ENCODE assay signal across 16 cellular contexts in the genomic region with DNA sequence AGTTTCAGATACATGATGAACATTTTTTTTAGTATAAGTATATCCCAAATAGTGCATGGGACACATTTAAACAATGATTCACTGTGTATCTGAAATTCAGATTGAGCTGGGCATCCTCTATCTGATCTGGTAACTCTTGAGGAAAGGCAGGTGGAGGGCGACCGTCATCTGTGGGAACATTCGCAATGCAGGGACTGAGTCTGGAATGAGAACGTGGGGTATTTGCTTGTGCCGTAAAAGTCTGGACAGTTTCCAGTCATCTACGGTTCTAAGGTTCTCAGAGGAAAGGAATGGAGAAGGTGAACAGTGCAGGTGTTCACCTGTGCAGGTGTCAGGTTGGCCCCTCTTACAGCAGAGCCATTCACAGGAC. TPM values are rescaled to one million over a fixed set of nuclear protein-coding genes. Genes with fewer than 3 reads are reported as not detected.
DNase-seq lines count a peak whose midpoint lies in the region; ATAC-seq and TF ChIP-seq lines count a peak whose summit lies in the region.
"Had no signal": no experiment of that assay in that cellular context is flagged by ENCODE, and none has a peak within 500 bp of the region (broad histone marks: within the 10 kb centered on the region; RNA-seq: fewer than 3 reads in every experiment).

No MANE protein-coding gene starts in this region.

- H4K8ac ChIP-seq in mesenchymal stem cell (ENCODE audit: low read length) = no peak overlapping the region
- no peak overlapping the region for H4K8ac ChIP-seq in trophoblast cell (ENCODE audit: low read depth, low read length)

- TF ChIP-seq POLR2A in upper lobe of left lung (IDR thresholded peaks at IDR 0.05) = no peak

- H3K27ac ChIP-seq in WERI-Rb-1 (0 out of 2 replicates have a peak overlapping the region, but pooled peaks have one; percentile 21), mesenchymal stem cell (ENCODE audit: low read length, poor library complexity, severe bottlenecking) (peak overlapping the region; percentile 59), trophoblast cell (ENCODE audit: low read depth, low read length) (no peak overlapping the region), upper lobe of left lung (no peak overlapping the region), heart right ventricle (no peak overlapping the region)
- H3K27ac ChIP-seq: 22Rv1, GM23248 had no signal

- H3K27me3 ChIP-seq in WERI-Rb-1 (ENCODE audit: insufficient read depth, low read depth, severe bottlenecking) (no peaks in the 10 kb centered on the region), mesenchymal stem cell (ENCODE audit: control insufficient read depth in 1 of 2, insufficient read depth in 1 of 2, low read length in 2 of 2) (peaks cover 0 to 62% of the 10 kb centered on the region in 2 experiments), trophoblast cell (ENCODE audit: insufficient read depth, low read length) (no peaks in the 10 kb centered on the region), upper lobe of left lung (no peaks in the 10 kb centered on the region), heart right ventricle (peaks cover 0 to 63% (median 5%) of the 10 kb centered on the region in 7 donors)

- H3K79me1 ChIP-seq in mesenchymal stem cell (replicated peaks; ENCODE audit: low read length, poor library complexity, severe bottlenecking) (no peaks in the 10 kb centered on the region), trophoblast cell (ENCODE audit: low read length) (peaks cover 2% of the 10 kb centered on the region)

- H4K91ac ChIP-seq in mesenchymal stem cell (ENCODE audit: low read length) (no peak overlapping the region), trophoblast cell (ENCODE audit: low read depth, low read length) (no peak overlapping the region)

- peak; percentile 27 for DNase-seq in NCI-H2029 treated with DMSO at 0.1 percent for 48 hours (lab: John Stamatoyannopoulos, UW)
- no peak for DNase-seq in NCI-H2029 (lab: John Stamatoyannopoulos, UW)
- no peak for DNase-seq in WERI-Rb-1
- DNase-seq in mesenchymal stem cell = no peak
- DNase-seq in trophoblast cell = peak; percentile 46 to 58
- DNase-seq in upper lobe of left lung = no peak
- no peak for DNase-seq in activated CD4-positive, alpha-beta T cell treated with anti-CD3 and anti-CD28 coated beads for 48 hours
- DNase-seq in heart right ventricle = no peak
- DNase-seq: Calu3; CD4-positive, alpha-beta T cell; DMS 273 treated with DMSO at 0.1 percent for 48 hours; EL; GF-D8; GM23248 had no signal

- no peak overlapping the region for H3K9ac ChIP-seq in mesenchymal stem cell (ENCODE audit: low read length)
- no peak overlapping the region for H3K9ac ChIP-seq in trophoblast cell (ENCODE audit: low read length)
- H3K9ac ChIP-seq: GM23248 had no signal

- H2AFZ ChIP-seq in mesenchymal stem cell (ENCODE audit: low read depth, low read length) (no peak overlapping the region), trophoblast cell (ENCODE audit: insufficient read depth, low read length, poor library complexity) (no peak overlapping the region)
- H2AFZ ChIP-seq: GM23248 had no signal

- H3K14ac ChIP-seq in mesenchymal stem cell (ENCODE audit: low read length in 2 of 2) (no peak overlapping the region), trophoblast cell (ENCODE audit: low read length) (no peak overlapping the region)

- intact Hi-C loops in heart right ventricle (cut with DNase I) = loop anchor here in 1 of 10 donors (10.0 kb wide), 1 partner anchor 418 kb away; no protein-coding TSS in a partner anchor

- no peak overlapping the region for H3K18ac ChIP-seq in mesenchymal stem cell (ENCODE audit: low read depth in 1 of 2, low read length in 2 of 2)
- H3K18ac ChIP-seq in trophoblast cell (ENCODE audit: low read length) = no peak overlapping the region

- TF ChIP-seq CTCF in WERI-Rb-1 (IDR thresholded peaks at IDR 0.05; ENCODE audit: low read depth, low read length) = no peak
- no peak for TF ChIP-seq CTCF in upper lobe of left lung (IDR thresholded peaks at IDR 0.05)
- no peak for TF ChIP-seq CTCF in heart right ventricle (IDR thresholded peaks at IDR 0.05)

- peaks cover 25% of the 10 kb centered on the region for H3K4me1 ChIP-seq in mesenchymal stem cell (ENCODE audit: control insufficient read depth, insufficient read depth, low read depth, low read length)
- H3K4me1 ChIP-seq in trophoblast cell (ENCODE audit: control insufficient read depth in 1 of 2, insufficient read depth in 2 of 2, low read length in 2 of 2) = peaks cover 6 to 13% of the 10 kb centered on the region in 2 experiments
- peaks cover 4 to 12% (median 9%) of the 10 kb centered on the region in 4 donors for H3K4me1 ChIP-seq in upper lobe of left lung
- H3K4me1 ChIP-seq in heart right ventricle = peaks cover 0 to 28% (median 6%) of the 10 kb centered on the region in 9 donors

- H2AK5ac ChIP-seq in mesenchymal stem cell (ENCODE audit: low read length, severe bottlenecking) (peak overlapping the region; percentile 80), trophoblast cell (ENCODE audit: low read length) (no peak overlapping the region)

- no peak overlapping the region for H2BK5ac ChIP-seq in mesenchymal stem cell (ENCODE audit: low read depth, low read length, poor library complexity, severe bottlenecking)
- no peak overlapping the region for H2BK5ac ChIP-seq in trophoblast cell (ENCODE audit: low read depth, low read length, poor library complexity)

- H2BK15ac ChIP-seq in mesenchymal stem cell (ENCODE audit: low read depth, poor library complexity, severe bottlenecking) = no peak overlapping the region

- ATAC-seq in upper lobe of left lung (ENCODE audit: low FRiP score in 2 of 2) = no peak
- no peak for ATAC-seq in heart right ventricle

- no peak for TF ChIP-seq EP300 in upper lobe of left lung (IDR thresholded peaks at IDR 0.05)

- WGBS in mesenchymal stem cell = 89% methylated on average over 6 of the region's 6 CpGs
- WGBS in trophoblast cell (ENCODE audit: extremely low coverage, insufficient coverage, insufficient read length) = no CpG with 5 or more reads among the region's 6 CpGs
- 95 to 96% methylated on average over 6 of the region's 6 CpGs for WGBS in upper lobe of left lung, 2 donors
- 93 to 95% methylated on average over 6 of the region's 6 CpGs for WGBS in heart right ventricle, 2 donors

- no peak overlapping the region for H4K12ac ChIP-seq in trophoblast cell (ENCODE audit: low read depth, low read length)

- H2BK120ac ChIP-seq in mesenchymal stem cell (ENCODE audit: low read depth, low read length) (no peak overlapping the region), trophoblast cell (ENCODE audit: insufficient read depth, low read length, poor library complexity) (no peak overlapping the region)

- no peaks in the 10 kb centered on the region for H3K9me3 ChIP-seq in WERI-Rb-1 (ENCODE audit: severe bottlenecking)
- H3K9me3 ChIP-seq in mesenchymal stem cell (ENCODE audit: control insufficient read depth, low read length) = no peaks in the 10 kb centered on the region
- peaks cover under 1% of the 10 kb centered on the region for H3K9me3 ChIP-seq in trophoblast cell (ENCODE audit: insufficient read depth, low read depth, low read length)
- H3K9me3 ChIP-seq in upper lobe of left lung = no peaks in the 10 kb centered on the region
- H3K9me3 ChIP-seq in heart right ventricle = no peaks in the 10 kb centered on the region

- no peaks in the 10 kb centered on the region for H3K79me2 ChIP-seq in trophoblast cell (ENCODE audit: control insufficient read depth, insufficient read depth, low read length, poor library complexity)

- H3K36me3 ChIP-seq in WERI-Rb-1 (no peaks in the 10 kb centered on the region), mesenchymal stem cell (ENCODE audit: control insufficient read depth in 1 of 2, insufficient read depth in 2 of 2, low read depth in 1 of 2, low read length in 2 of 2) (no peaks in the 10 kb centered on the region), trophoblast cell (ENCODE audit: control insufficient read depth in 1 of 2, insufficient read depth in 2 of 2, low read length in 2 of 2) (no peaks in the 10 kb centered on the region), upper lobe of left lung (no peaks in the 10 kb centered on the region), heart right ventricle (no peaks in the 10 kb centered on the region)

- H3K4ac ChIP-seq in mesenchymal stem cell (ENCODE audit: low read depth in 1 of 2, low read length in 2 of 2) (no peak overlapping the region), trophoblast cell (ENCODE audit: low read depth, low read length) (no peak overlapping the region)

- H3K4me2 ChIP-seq in mesenchymal stem cell (ENCODE audit: low read length, poor library complexity, severe bottlenecking) (no peak overlapping the region), trophoblast cell (ENCODE audit: low read length) (no peak overlapping the region)

- no peak overlapping the region for H3K4me3 ChIP-seq in WERI-Rb-1 (ENCODE audit: low read depth, low read length)
- H3K4me3 ChIP-seq in mesenchymal stem cell (ENCODE audit: insufficient read depth in 1 of 2, low read depth in 1 of 2, low read length in 2 of 2) = no peak overlapping the region
- H3K4me3 ChIP-seq in trophoblast cell (ENCODE audit: low read depth, low read length) = no peak overlapping the region
- no peak overlapping the region for H3K4me3 ChIP-seq in upper lobe of left lung
- no peak overlapping the region for H3K4me3 ChIP-seq in heart right ventricle
- H3K4me3 ChIP-seq: GM23248 had no signal

- H2BK12ac ChIP-seq in mesenchymal stem cell (ENCODE audit: low read length in 2 of 2) (no peak overlapping the region), trophoblast cell (ENCODE audit: low read length) (no peak overlapping the region)

- H3K23ac ChIP-seq in mesenchymal stem cell (ENCODE audit: low read length in 2 of 2) (no peak overlapping the region), trophoblast cell (ENCODE audit: low read length) (no peak overlapping the region)

RNA-seq across cellular contexts. Expression of a gene that starts 22.6 kb away (rescaled TPM):
- polyA plus RNA-seq in mesenchymal stem cell (2013, experiment 1 of 2) = not detected
- polyA plus RNA-seq in mesenchymal stem cell (2013, experiment 2 of 2) = 0.01 TPM
- polyA plus RNA-seq in trophoblast cell (2013) = not detected in 2 replicates
- total RNA-seq in upper lobe of left lung (under 1 TPM in 3 of 6 donors, not detected in 3; 0.11 to 0.17 (median 0.14) TPM), heart right ventricle (not detected)
- polyA plus RNA-seq in heart right ventricle = not detected
- total RNA-seq: Calu3; CD4-positive, alpha-beta T cell; GM23248 had no signal
- polyA plus RNA-seq: GM23248 had no signal

RNA-seq across cellular contexts. Expression of a gene that starts 58.6 kb away (rescaled TPM):
- not detected for polyA plus RNA-seq in mesenchymal stem cell (2013, experiment 1 of 2)
- polyA plus RNA-seq in mesenchymal stem cell (2013, experiment 2 of 2) = not detected
- polyA plus RNA-seq in trophoblast cell (2013) = 0.01 TPM in 1 of 2 replicates, not detected in the other
- 1 to 10 TPM in 1 of 6 donors, under 1 TPM in 2, not detected in 3; 0.23 to 1.3 (median 0.51) TPM for total RNA-seq in upper lobe of left lung
- 1 to 10 TPM in 3 of 10 donors, under 1 TPM in 5, not detected in 2; 0.15 to 8.5 (median 0.69) TPM for total RNA-seq in heart right ventricle
- polyA plus RNA-seq in heart right ventricle = 1 to 10 TPM in 1 of 2 donors, under 1 TPM in 1; 0.65 to 2.2 TPM
- total RNA-seq: A673; CD4-positive, alpha-beta T cell; GM23248 had no signal
- polyA plus RNA-seq: GM23248 had no signal

Comparison
In these comparisons a context has a peak if more than half of its experiments do, and no peak if none do; other contexts are left out.
1. DNase-seq: peak in NCI-H2029 treated with DMSO at 0.1 percent for 48 hours (single experiment) and trophoblast cell (2 of 2); none in NCI-H2029 (single experiment), WERI-Rb-1 (single experiment), mesenchymal stem cell (single experiment), upper lobe of left lung (0 of 2), activated CD4-positive, alpha-beta T cell treated with anti-CD3 and anti-CD28 coated beads for 48 hours (single experiment) and heart right ventricle (0 of 2).
2. H3K27ac ChIP-seq: peak in WERI-Rb-1 (single experiment) and mesenchymal stem cell (single experiment); none in trophoblast cell (single experiment), upper lobe of left lung (0 of 4) and heart right ventricle (0 of 10).